ENCODE assay signal across 1 cellular context in the genomic region with DNA sequence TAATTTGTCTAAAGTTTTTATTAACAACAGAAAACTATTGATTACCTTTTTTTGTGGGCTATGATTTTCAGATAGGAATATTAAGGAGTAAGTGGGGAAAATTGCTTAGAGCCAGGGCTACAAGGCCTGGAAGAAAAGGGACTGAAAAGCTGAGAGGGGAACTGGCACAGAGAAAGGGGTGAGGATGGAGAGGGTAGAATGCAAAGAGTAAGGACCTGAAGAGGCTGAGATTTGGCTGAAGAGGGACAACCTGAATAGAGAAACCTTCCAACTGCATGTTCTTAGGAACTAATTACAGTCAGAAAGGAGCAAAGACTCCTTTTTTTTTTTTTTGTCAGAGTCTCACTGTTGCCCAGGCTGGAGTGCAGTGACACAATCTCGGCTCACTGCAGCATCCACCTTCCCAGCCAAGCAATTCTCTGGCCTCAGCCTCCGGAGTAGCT.
TF ChIP-seq lines count a peak whose summit lies in the region.

No MANE protein-coding gene starts in this region.

TF ChIP-seq in K562, 482 proteins besides CTCF, POLR2A, EP300 and RAD21 (continues in another document):
- TF ChIP-seq ZNF384 (IDR thresholded peaks at IDR 0.05; ENCODE audit: low read depth, low read length) (peak; percentile 45; the same call in 1 of the 2 replicates), NR2C2 (CRISPR knock-in tag; IDR thresholded peaks at IDR 0.05) (no peak), NR2C2 (tag; IDR thresholded peaks at IDR 0.05) (peak; percentile 66), HNRNPUL1 (IDR thresholded peaks at IDR 0.05; ENCODE audit: low read length) (no peak), VEZF1 (CRISPR knock-in tag; IDR thresholded peaks at IDR 0.05) (peak; percentile 20; the same call in 1 of the 2 replicates), ZNF175 (CRISPR knock-in tag; IDR thresholded peaks at IDR 0.05; ENCODE audit: low read depth) (0 out of 2 replicates have a peak, but pooled peaks have one; percentile 0), RBM15 (IDR thresholded peaks at IDR 0.05; ENCODE audit: insufficient read depth, low read length) (no peak), ZBTB8A (IDR thresholded peaks at IDR 0.05; ENCODE audit: partially characterized antibody) (peak; percentile 51), PCBP1 (IDR thresholded peaks at IDR 0.05; ENCODE audit: low read depth, low read length, poor library complexity, severe bottlenecking) (no peak), KDM5B (IDR thresholded peaks at IDR 0.05; ENCODE audit: insufficient replicate concordance, low read depth, low read length) (peak; percentile 9), NFRKB (IDR thresholded peaks at IDR 0.05; ENCODE audit: low read depth) (peak; percentile 78), ZNF589 (CRISPR knock-in tag; IDR thresholded peaks at IDR 0.05; ENCODE audit: low read depth) (peak; percentile 90), KLF10 (CRISPR knock-in tag; IDR thresholded peaks at IDR 0.05) (0 out of 2 replicates have a peak, but pooled peaks have one; percentile 18), FOXJ2 (tag; IDR thresholded peaks at IDR 0.05) (peak; percentile 15; the same call in 1 of the 2 replicates), ZKSCAN8 (CRISPR knock-in tag; IDR thresholded peaks at IDR 0.05) (peak; percentile 14; the same call in 1 of the 2 replicates), SRF (CRISPR knock-in tag; IDR thresholded peaks at IDR 0.05) (no peak), ZNF3 (CRISPR knock-in tag; IDR thresholded peaks at IDR 0.05) (0 out of 2 replicates have a peak, but pooled peaks have one; percentile 26), MIER1 (IDR thresholded peaks at IDR 0.05; ENCODE audit: low read depth) (peak; percentile 32; the same call in 1 of the 2 replicates), KLF16 (IDR thresholded peaks at IDR 0.05) (no peak), BRD9 (IDR thresholded peaks at IDR 0.05; ENCODE audit: low read depth, partially characterized antibody) (peak; percentile 2), SMAD1 (IDR thresholded peaks at IDR 0.05; ENCODE audit: low read depth, low read length, partially characterized antibody) (no peak), CHD1 (IDR thresholded peaks at IDR 0.05; ENCODE audit: low read length) (peak; percentile 52)
- TF ChIP-seq, protein P1, sequence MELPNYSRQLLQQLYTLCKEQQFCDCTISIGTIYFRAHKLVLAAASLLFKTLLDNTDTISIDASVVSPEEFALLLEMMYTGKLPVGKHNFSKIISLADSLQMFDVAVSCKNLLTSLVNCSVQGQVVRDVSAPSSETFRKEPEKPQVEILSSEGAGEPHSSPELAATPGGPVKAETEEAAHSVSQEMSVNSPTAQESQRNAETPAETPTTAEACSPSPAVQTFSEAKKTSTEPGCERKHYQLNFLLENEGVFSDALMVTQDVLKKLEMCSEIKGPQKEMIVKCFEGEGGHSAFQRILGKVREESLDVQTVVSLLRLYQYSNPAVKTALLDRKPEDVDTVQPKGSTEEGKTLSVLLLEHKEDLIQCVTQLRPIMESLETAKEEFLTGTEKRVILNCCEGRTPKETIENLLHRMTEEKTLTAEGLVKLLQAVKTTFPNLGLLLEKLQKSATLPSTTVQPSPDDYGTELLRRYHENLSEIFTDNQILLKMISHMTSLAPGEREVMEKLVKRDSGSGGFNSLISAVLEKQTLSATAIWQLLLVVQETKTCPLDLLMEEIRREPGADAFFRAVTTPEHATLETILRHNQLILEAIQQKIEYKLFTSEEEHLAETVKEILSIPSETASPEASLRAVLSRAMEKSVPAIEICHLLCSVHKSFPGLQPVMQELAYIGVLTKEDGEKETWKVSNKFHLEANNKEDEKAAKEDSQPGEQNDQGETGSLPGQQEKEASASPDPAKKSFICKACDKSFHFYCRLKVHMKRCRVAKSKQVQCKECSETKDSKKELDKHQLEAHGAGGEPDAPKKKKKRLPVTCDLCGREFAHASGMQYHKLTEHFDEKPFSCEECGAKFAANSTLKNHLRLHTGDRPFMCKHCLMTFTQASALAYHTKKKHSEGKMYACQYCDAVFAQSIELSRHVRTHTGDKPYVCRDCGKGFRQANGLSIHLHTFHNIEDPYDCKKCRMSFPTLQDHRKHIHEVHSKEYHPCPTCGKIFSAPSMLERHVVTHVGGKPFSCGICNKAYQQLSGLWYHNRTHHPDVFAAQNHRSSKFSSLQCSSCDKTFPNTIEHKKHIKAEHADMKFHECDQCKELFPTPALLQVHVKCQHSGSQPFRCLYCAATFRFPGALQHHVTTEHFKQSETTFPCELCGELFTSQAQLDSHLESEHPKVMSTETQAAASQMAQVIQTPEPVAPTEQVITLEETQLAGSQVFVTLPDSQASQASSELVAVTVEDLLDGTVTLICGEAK (IDR thresholded peaks at IDR 0.05): peak; percentile 54
- TF ChIP-seq, protein P1 (CRISPR knock-in tag; IDR thresholded peaks at IDR 0.05): no peak
- TF ChIP-seq, protein P2, sequence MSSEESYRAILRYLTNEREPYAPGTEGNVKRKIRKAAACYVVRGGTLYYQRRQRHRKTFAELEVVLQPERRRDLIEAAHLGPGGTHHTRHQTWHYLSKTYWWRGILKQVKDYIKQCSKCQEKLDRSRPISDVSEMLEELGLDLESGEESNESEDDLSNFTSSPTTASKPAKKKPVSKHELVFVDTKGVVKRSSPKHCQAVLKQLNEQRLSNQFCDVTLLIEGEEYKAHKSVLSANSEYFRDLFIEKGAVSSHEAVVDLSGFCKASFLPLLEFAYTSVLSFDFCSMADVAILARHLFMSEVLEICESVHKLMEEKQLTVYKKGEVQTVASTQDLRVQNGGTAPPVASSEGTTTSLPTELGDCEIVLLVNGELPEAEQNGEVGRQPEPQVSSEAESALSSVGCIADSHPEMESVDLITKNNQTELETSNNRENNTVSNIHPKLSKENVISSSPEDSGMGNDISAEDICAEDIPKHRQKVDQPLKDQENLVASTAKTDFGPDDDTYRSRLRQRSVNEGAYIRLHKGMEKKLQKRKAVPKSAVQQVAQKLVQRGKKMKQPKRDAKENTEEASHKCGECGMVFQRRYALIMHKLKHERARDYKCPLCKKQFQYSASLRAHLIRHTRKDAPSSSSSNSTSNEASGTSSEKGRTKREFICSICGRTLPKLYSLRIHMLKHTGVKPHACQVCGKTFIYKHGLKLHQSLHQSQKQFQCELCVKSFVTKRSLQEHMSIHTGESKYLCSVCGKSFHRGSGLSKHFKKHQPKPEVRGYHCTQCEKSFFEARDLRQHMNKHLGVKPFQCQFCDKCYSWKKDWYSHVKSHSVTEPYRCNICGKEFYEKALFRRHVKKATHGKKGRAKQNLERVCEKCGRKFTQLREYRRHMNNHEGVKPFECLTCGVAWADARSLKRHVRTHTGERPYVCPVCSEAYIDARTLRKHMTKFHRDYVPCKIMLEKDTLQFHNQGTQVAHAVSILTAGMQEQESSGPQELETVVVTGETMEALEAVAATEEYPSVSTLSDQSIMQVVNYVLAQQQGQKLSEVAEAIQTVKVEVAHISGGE (CRISPR knock-in tag; IDR thresholded peaks at IDR 0.05): peak in 1 of 3 experiments; percentile 39; a peak in 1 of 6 replicates
- TF ChIP-seq, protein P3, sequence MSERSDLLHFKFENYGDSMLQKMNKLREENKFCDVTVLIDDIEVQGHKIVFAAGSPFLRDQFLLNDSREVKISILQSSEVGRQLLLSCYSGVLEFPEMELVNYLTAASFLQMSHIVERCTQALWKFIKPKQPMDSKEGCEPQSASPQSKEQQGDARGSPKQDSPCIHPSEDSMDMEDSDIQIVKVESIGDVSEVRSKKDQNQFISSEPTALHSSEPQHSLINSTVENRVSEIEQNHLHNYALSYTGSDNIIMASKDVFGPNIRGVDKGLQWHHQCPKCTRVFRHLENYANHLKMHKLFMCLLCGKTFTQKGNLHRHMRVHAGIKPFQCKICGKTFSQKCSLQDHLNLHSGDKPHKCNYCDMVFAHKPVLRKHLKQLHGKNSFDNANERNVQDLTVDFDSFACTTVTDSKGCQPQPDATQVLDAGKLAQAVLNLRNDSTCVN (CRISPR knock-in tag; IDR thresholded peaks at IDR 0.05): peak; percentile 13; the same call in 1 of the 2 replicates
- TF ChIP-seq, protein P4, sequence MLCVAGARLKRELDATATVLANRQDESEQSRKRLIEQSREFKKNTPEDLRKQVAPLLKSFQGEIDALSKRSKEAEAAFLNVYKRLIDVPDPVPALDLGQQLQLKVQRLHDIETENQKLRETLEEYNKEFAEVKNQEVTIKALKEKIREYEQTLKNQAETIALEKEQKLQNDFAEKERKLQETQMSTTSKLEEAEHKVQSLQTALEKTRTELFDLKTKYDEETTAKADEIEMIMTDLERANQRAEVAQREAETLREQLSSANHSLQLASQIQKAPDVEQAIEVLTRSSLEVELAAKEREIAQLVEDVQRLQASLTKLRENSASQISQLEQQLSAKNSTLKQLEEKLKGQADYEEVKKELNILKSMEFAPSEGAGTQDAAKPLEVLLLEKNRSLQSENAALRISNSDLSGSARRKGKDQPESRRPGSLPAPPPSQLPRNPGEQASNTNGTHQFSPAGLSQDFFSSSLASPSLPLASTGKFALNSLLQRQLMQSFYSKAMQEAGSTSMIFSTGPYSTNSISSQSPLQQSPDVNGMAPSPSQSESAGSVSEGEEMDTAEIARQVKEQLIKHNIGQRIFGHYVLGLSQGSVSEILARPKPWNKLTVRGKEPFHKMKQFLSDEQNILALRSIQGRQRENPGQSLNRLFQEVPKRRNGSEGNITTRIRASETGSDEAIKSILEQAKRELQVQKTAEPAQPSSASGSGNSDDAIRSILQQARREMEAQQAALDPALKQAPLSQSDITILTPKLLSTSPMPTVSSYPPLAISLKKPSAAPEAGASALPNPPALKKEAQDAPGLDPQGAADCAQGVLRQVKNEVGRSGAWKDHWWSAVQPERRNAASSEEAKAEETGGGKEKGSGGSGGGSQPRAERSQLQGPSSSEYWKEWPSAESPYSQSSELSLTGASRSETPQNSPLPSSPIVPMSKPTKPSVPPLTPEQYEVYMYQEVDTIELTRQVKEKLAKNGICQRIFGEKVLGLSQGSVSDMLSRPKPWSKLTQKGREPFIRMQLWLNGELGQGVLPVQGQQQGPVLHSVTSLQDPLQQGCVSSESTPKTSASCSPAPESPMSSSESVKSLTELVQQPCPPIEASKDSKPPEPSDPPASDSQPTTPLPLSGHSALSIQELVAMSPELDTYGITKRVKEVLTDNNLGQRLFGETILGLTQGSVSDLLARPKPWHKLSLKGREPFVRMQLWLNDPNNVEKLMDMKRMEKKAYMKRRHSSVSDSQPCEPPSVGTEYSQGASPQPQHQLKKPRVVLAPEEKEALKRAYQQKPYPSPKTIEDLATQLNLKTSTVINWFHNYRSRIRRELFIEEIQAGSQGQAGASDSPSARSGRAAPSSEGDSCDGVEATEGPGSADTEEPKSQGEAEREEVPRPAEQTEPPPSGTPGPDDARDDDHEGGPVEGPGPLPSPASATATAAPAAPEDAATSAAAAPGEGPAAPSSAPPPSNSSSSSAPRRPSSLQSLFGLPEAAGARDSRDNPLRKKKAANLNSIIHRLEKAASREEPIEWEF (CRISPR knock-in tag; IDR thresholded peaks at IDR 0.05): peak; percentile 44; the same call in 1 of the 2 replicates
